In the genomic region with DNA sequence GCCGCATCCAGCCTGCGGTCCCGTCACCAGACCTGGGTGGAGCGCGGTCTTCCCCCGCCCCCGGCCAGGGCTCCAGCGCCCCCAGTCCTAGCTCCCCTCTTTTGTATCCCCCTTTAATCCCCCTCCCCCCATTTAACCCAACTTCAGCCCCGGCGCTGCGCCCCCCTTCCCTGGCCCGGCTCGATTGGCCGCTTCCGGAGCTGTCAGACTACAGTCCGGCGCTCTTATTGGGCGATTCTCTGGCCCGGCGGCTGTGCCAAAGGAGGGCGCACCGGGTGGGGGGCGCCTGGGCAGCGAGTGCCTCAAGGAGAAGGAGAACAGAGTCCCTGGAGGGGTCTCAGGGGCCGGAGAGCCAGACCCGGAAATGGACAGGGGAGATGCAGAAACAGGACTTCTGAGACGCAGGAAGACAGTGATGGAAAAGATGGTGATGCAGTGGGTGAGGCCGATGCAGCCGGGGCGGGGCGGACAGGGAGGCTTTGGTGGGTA, we compare ENCODE assay signal across 8 cellular contexts. TPM values are rescaled to one million over a fixed set of nuclear protein-coding genes. Genes with fewer than 3 reads are reported as not detected.
A peak's percentile ranks its signal among the peaks of the same experiment; 100 is the strongest.
DNase-seq lines count a peak whose midpoint lies in the region; ATAC-seq, FAIRE-seq and TF ChIP-seq lines count a peak whose summit lies in the region.

No MANE protein-coding gene starts in this region.

- H4K20me1 ChIP-seq in astrocyte (ENCODE audit: insufficient read depth, low read length) = peaks cover 2% of the 10 kb centered on the region

- H3K27me3 Mint-ChIP-seq in astrocyte (ENCODE audit: low read depth, unreplicated experiment) = peaks cover 56% of the 10 kb centered on the region

- no peak for ATAC-seq in GM21737 (IDR thresholded peaks at IDR 0.05; ENCODE audit: unreplicated experiment)
- no peak for ATAC-seq in GM19455 (IDR thresholded peaks at IDR 0.05; ENCODE audit: unreplicated experiment)
- ATAC-seq in HG02763 (IDR thresholded peaks at IDR 0.05; ENCODE audit: unreplicated experiment) = no peak

- H3K27me3 ChIP-seq in HUES48 (ENCODE audit: control insufficient read depth, insufficient read depth, low read length) = peaks cover 54% of the 10 kb centered on the region
- peaks cover 52% of the 10 kb centered on the region for H3K27me3 ChIP-seq in astrocyte (ENCODE audit: insufficient read depth, low read length)
- peaks cover 0 to 91% (median 43%) of the 10 kb centered on the region in 7 donors for H3K27me3 ChIP-seq in spleen (replicated peaks in 1 of 7)

- WGBS in spleen, 5 donors = 9 to 13% (median 10%) methylated on average over 22 to 31 of the region's 31 CpGs

- no peaks in the 10 kb centered on the region for H3K9me3 ChIP-seq in HUES48 (ENCODE audit: control insufficient read depth, insufficient read depth, low read length)
- H3K9me3 ChIP-seq in astrocyte (ENCODE audit: insufficient read depth, low read depth, low read length) = no peaks in the 10 kb centered on the region
- H3K9me3 ChIP-seq in spleen = no peaks in the 10 kb centered on the region

- DNase-seq in astrocyte (ENCODE audit: low read depth) (no peak), islet precursor cell (peak; percentile 66), spleen (no peak)
- DNase-seq in effector CD4-positive, alpha-beta T cell = no peak

- peak overlapping the region; percentile 34 for H3K27ac Mint-ChIP-seq in astrocyte (ENCODE audit: unreplicated experiment)

- no peaks in the 10 kb centered on the region for H3K36me3 Mint-ChIP-seq in astrocyte (ENCODE audit: low read depth, unreplicated experiment)

- H3K4me3 ChIP-seq in HUES48 (ENCODE audit: low read depth, low read length) (peak overlapping the region; percentile 68), astrocyte (ENCODE audit: insufficient read depth, low read depth, low read length) (peak overlapping the region; percentile 50), spleen (peak overlapping the region in 7 of 8 donors; percentile 33 to 73 (median 59))

- no peaks in the 10 kb centered on the region for H3K79me2 ChIP-seq in astrocyte (ENCODE audit: insufficient read depth, low read length)

- no peaks in the 10 kb centered on the region for H3K4me1 Mint-ChIP-seq in astrocyte (ENCODE audit: low read depth, unreplicated experiment)

- 0 out of 2 replicates have a peak, but pooled peaks cover 3% of the 10 kb centered on the region for H3K4me1 ChIP-seq in HUES48 (ENCODE audit: control insufficient read depth, insufficient read depth, low read length)
- no peaks in the 10 kb centered on the region for H3K4me1 ChIP-seq in astrocyte (ENCODE audit: insufficient read depth, low read length)
- peaks cover 0 to 28% (median 22%) of the 10 kb centered on the region in 6 donors for H3K4me1 ChIP-seq in spleen

- H3K9ac ChIP-seq in HUES48 (ENCODE audit: low read depth, low read length) (no peak overlapping the region), astrocyte (ENCODE audit: low read length) (peak overlapping the region; percentile 18)

- H3K36me3 ChIP-seq in HUES48 (ENCODE audit: control insufficient read depth, insufficient read depth, low read length) (no peaks in the 10 kb centered on the region), astrocyte (ENCODE audit: insufficient read depth, low read length) (no peaks in the 10 kb centered on the region), spleen (no peaks in the 10 kb centered on the region)

- peaks cover under 1% of the 10 kb centered on the region for H3K9me3 Mint-ChIP-seq in astrocyte (ENCODE audit: unreplicated experiment)

- TF ChIP-seq CTCF in astrocyte (IDR thresholded peaks at IDR 0.05; ENCODE audit: insufficient read depth, low read depth, low read length) = no peak
- TF ChIP-seq CTCF in spleen (IDR thresholded peaks at IDR 0.05 in 8 of 11, conservative IDR thresholded peaks at IDR 0.05 in 3 of 11) = no peak

- H2AFZ ChIP-seq in astrocyte (ENCODE audit: low read depth, low read length) = peak overlapping the region; percentile 59

- no peak for TF ChIP-seq POLR2A in spleen (IDR thresholded peaks at IDR 0.05)

- no peak for FAIRE-seq in astrocyte (lab: Jason Lieb, UNC)

- peak overlapping the region; percentile 87 for H3K4me2 ChIP-seq in astrocyte (ENCODE audit: low read length)

- intact Hi-C loops in spleen (cut with DNase I; ENCODE audit: low total_unique reads) = no loop called here

- H3K4me3 Mint-ChIP-seq in astrocyte (ENCODE audit: unreplicated experiment) = peak overlapping the region; percentile 73

- no peak overlapping the region for H3K27ac ChIP-seq in HUES48 (ENCODE audit: low read depth, low read length)
- no peak overlapping the region for H3K27ac ChIP-seq in astrocyte (ENCODE audit: low read depth, low read length)
- H3K27ac ChIP-seq in spleen = peak overlapping the region in 6 of 8 donors; percentile 75 to 81 (median 79)

RNA-seq across cellular contexts. Expression of gene ADCY5, which starts 1.1 kb away (rescaled TPM):
- total RNA-seq in astrocyte = 1.2 and 1.5 TPM in 2 replicates
- total RNA-seq in spleen = 10 to 100 TPM in 6 of 7 donors, 1 to 10 TPM in 1; 9.5 to 20.6 (median 13.8) TPM
- 1 to 10 TPM; 1.7 to 3.7 (median 2.0) TPM for polyA plus RNA-seq in spleen

Comparison
In these comparisons a context has a peak if more than half of its experiments do, and no peak if none do; other contexts are left out.
1. H3K27ac ChIP-seq: peak in spleen (6 of 8); none in HUES48 (single experiment) and astrocyte (single experiment).
2. Peak in every context shown above with its lines, with median percentiles within 50 percentile points of each other: H3K4me3 ChIP-seq.